9 cellular contexts compared by ENCODE assay signal in genomic region chr3:40487172-40487571, GRCh38.
"Had no signal": no experiment of that assay in that cellular context is flagged by ENCODE, and none has a peak within 500 bp of the region (broad histone marks: within the 10 kb centered on the region; RNA-seq: fewer than 3 reads in every experiment).

No MANE protein-coding gene starts in this region.

- DNase-seq: GM23248, GOT3, H7, IMR-90, KBM-7 had no signal

- H3K4me1 ChIP-seq: HAP-1 had no signal

- H2AFZ ChIP-seq: GM23248 had no signal

- H3K4me2 ChIP-seq: KMS-11 had no signal

- H3K4me3 ChIP-seq: GM23248, HAP-1 had no signal

- H3K27ac ChIP-seq: GM23248, HL-60, KMS-11 had no signal

- H3K9ac ChIP-seq: GM23248, KMS-11 had no signal

- ATAC-seq: HCT116 had no signal
